1 cellular context compared by ENCODE assay signal in the genomic region with DNA sequence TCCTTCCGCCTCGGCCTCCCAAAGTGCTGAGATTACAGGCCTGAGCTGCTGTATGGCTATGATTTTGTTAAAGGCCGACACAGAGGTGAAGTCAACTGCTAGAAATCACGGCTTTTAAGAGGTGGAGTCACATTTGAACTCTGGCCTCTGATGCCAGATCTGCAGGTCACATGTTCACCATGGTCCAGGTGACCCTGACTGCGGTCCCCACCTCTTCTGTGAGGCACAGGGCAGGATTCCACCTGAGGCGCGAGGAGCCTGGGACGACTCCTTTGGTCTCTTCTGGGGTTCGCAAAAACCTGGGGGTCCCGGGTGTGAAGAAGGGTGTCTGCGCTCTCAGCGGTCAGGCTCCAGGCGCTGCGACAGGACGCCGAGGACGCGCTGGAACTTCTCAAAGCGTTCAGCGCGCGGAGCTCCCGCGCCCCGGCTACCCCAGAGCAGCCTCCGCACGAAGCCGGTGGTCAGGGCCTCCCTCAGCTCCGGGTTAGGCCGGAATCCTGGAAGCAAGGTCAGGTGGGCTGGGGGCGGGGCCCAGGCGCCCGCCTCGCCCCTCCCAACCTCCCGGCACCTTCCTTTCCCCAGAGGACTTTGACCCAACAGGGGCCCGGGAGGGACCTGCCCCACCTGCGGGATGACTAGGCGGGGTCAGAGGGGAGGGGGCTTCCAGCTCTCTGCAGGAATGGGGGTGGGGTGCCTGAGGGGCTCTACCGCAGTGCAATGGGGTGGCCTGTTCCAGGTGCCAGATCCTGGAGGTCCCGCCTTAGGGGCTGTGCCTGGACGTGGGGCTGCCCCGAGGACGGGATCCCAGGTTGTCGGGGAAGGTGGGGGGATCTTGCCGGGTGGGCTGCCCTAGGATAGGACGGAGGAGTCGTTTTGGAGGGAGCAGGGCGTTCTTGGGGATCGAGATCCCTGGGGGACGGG.
TF ChIP-seq lines count a peak whose summit lies in the region.

No MANE protein-coding gene starts in this region.

TF ChIP-seq in GM12878, 131 proteins besides CTCF, POLR2A, EP300 and RAD21:
- no peak for TF ChIP-seq ATF7 (IDR thresholded peaks at IDR 0.05; ENCODE audit: low read depth)
- no peak for TF ChIP-seq NR2C2 (IDR thresholded peaks at IDR 0.05; ENCODE audit: borderline replicate concordance, control insufficient read depth, insufficient read length, low read depth)
- no peak for TF ChIP-seq SMC3 (IDR thresholded peaks at IDR 0.05; ENCODE audit: borderline replicate concordance, low read length)
- TF ChIP-seq STAT3 (IDR thresholded peaks at IDR 0.05; ENCODE audit: low read depth, low read length), result no peak
- TF ChIP-seq CREB1 (IDR thresholded peaks at IDR 0.05; ENCODE audit: low read depth), result no peak
- TF ChIP-seq RUNX3 (IDR thresholded peaks at IDR 0.05; ENCODE audit: low read length), result no peak
- no peak for TF ChIP-seq CEBPB (IDR thresholded peaks at IDR 0.05; ENCODE audit: borderline replicate concordance in 1 of 2, low read depth in 2 of 2, low read length in 2 of 2)
- no peak for TF ChIP-seq ETV6 (conservative IDR thresholded peaks at IDR 0.05 in 1 of 2, IDR thresholded peaks at IDR 0.05 in 1 of 2; ENCODE audit: borderline replicate concordance in 1 of 2, low read depth in 1 of 2)
- TF ChIP-seq STAT1 (conservative IDR thresholded peaks at IDR 0.05), result no peak
- TF ChIP-seq CREM (IDR thresholded peaks at IDR 0.05; ENCODE audit: low read depth), result no peak
- TF ChIP-seq, protein P1, sequence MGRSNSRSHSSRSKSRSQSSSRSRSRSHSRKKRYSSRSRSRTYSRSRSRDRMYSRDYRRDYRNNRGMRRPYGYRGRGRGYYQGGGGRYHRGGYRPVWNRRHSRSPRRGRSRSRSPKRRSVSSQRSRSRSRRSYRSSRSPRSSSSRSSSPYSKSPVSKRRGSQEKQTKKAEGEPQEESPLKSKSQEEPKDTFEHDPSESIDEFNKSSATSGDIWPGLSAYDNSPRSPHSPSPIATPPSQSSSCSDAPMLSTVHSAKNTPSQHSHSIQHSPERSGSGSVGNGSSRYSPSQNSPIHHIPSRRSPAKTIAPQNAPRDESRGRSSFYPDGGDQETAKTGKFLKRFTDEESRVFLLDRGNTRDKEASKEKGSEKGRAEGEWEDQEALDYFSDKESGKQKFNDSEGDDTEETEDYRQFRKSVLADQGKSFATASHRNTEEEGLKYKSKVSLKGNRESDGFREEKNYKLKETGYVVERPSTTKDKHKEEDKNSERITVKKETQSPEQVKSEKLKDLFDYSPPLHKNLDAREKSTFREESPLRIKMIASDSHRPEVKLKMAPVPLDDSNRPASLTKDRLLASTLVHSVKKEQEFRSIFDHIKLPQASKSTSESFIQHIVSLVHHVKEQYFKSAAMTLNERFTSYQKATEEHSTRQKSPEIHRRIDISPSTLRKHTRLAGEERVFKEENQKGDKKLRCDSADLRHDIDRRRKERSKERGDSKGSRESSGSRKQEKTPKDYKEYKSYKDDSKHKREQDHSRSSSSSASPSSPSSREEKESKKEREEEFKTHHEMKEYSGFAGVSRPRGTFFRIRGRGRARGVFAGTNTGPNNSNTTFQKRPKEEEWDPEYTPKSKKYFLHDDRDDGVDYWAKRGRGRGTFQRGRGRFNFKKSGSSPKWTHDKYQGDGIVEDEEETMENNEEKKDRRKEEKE (IDR thresholded peaks at IDR 0.05), result no peak
- no peak for TF ChIP-seq RB1 (IDR thresholded peaks at IDR 0.05; ENCODE audit: borderline replicate concordance)
- TF ChIP-seq GABPA (IDR thresholded peaks at IDR 0.05; ENCODE audit: low read depth), result no peak
- no peak for TF ChIP-seq MXI1 (IDR thresholded peaks at IDR 0.05; ENCODE audit: low read depth, low read length)
- no peak for TF ChIP-seq FOXM1 (IDR thresholded peaks at IDR 0.05; ENCODE audit: low read depth, low read length)
- no peak for TF ChIP-seq ZSCAN29 (IDR thresholded peaks at IDR 0.05)
- no peak for TF ChIP-seq SPI1 (IDR thresholded peaks at IDR 0.05; ENCODE audit: borderline replicate concordance, insufficient read depth, low read depth, low read length)
